In genomic region chr2:136167721-136168470, GRCh38 we compare ENCODE assay signal across 16 cellular contexts.
"Had no signal": no experiment of that assay in that cellular context is flagged by ENCODE, and none has a peak within 500 bp of the region (broad histone marks: within the 10 kb centered on the region; RNA-seq: fewer than 3 reads in every experiment).

No MANE protein-coding gene starts in this region.

- DNase-seq: activated B cell treated with CpG ODN at 0.5 μM for 24 hours; activated CD4-positive, alpha-beta T cell treated with anti-CD3 and anti-CD28 coated beads, Interleukin-2, amount 10 ng/mL, durations not matched to agents 24 days and 14 days; activated naive CD4-positive, alpha-beta T cell treated with anti-CD3 and anti-CD28 coated beads, Interleukin-2, amount 10 ng/mL, durations not matched to agents 7 days and 5 days; caudate nucleus; effector CD8-positive, alpha-beta T cell; gastrocnemius medialis; heart right ventricle; left ventricle myocardium superior; mesenchymal stem cell; stimulated activated CD4-positive, alpha-beta T cell treated with anti-CD3 and anti-CD28 coated beads, Interleukin-2, amount 100 ng/mL, for 24 hours; stimulated activated naive CD4-positive, alpha-beta T cell treated with Interleukin-2 at 50 U/mL for 16 hours; T-helper 1 cell; upper lobe of right lung had no signal

- ATAC-seq: gastrocnemius medialis, heart right ventricle, left ventricle myocardium superior, sciatic nerve, upper lobe of right lung had no signal

- H3K9me3 Mint-ChIP-seq: activated naive CD4-positive, alpha-beta T cell treated with anti-CD3 and anti-CD28 coated beads, Interleukin-2, amount 10 ng/mL, durations not matched to agents 7 days and 5 days; activated T-helper 1 cell treated with anti-CD3 and anti-CD28 coated beads, Interleukin-12 subunit alpha, Interleukin-12 subunit beta, Interleukin-2, Interleukin-4 antibody, amounts not matched to agents 30 ng/mL and 10 ng/mL and 1 ng/mL, durations not matched to agents 14 hours and 24 hours and 36 hours had no signal

- H3K27me3 Mint-ChIP-seq: activated B cell treated with CpG ODN at 0.5 μM for 24 hours, progenitor cell of endocrine pancreas had no signal

- H3K27ac Mint-ChIP-seq: activated B cell treated with CpG ODN at 0.5 μM for 24 hours; activated CD4-positive, alpha-beta T cell treated with anti-CD3 and anti-CD28 coated beads, Interleukin-2, amount 10 ng/mL, durations not matched to agents 24 days and 14 days; activated naive CD4-positive, alpha-beta T cell treated with anti-CD3 and anti-CD28 coated beads, Interleukin-2, amount 10 ng/mL, durations not matched to agents 7 days and 5 days; activated T-helper 1 cell treated with anti-CD3 and anti-CD28 coated beads, Interleukin-12 subunit alpha, Interleukin-12 subunit beta, Interleukin-2, Interleukin-4 antibody, amounts not matched to agents 30 ng/mL and 10 ng/mL and 1 ng/mL, durations not matched to agents 14 hours and 24 hours and 36 hours; progenitor cell of endocrine pancreas had no signal

- H3K4me3 Mint-ChIP-seq: activated B cell treated with CpG ODN at 0.5 μM for 24 hours; activated CD4-positive, alpha-beta T cell treated with anti-CD3 and anti-CD28 coated beads, Interleukin-2, amount 10 ng/mL, durations not matched to agents 24 days and 14 days; activated naive CD4-positive, alpha-beta T cell treated with anti-CD3 and anti-CD28 coated beads, Interleukin-2, amount 10 ng/mL, durations not matched to agents 7 days and 5 days; activated T-helper 1 cell treated with anti-CD3 and anti-CD28 coated beads, Interleukin-12 subunit alpha, Interleukin-12 subunit beta, Interleukin-2, Interleukin-4 antibody, amounts not matched to agents 30 ng/mL and 10 ng/mL and 1 ng/mL, durations not matched to agents 14 hours and 24 hours and 36 hours had no signal
